Comparison of ENCODE assay signal across 27 cellular contexts in the genomic region with DNA sequence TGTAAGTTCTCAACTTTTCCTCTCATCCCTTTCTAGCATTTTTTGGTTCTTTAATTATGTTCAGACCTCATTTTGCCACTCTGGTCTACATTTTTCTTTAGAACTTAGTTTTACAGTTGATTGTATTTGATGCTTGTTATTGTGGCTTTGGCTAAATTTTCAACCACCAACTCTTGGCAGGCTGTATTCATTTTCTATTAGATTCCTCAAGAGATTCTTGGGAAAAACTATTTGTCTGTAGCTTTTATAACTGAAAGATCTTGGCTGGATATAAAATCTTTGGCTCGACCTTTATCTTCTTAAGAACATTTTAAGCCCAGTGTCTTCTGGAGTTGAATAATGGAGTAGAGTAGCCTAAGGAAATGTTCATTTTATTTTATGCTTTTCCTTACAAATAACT.
"Had no signal": no experiment of that assay in that cellular context is flagged by ENCODE, and none has a peak within 500 bp of the region (broad histone marks: within the 10 kb centered on the region; RNA-seq: fewer than 3 reads in every experiment).

No MANE protein-coding gene starts in this region.

- H3K9me3 Mint-ChIP-seq: nephron, neural progenitor cell had no signal

- DNase-seq: occipital lobe; ovary; posterior cingulate gyrus; psoas muscle; right cardiac atrium; right lobe of liver; sigmoid colon; small intestine; stimulated activated CD4-positive, alpha-beta T cell treated with anti-CD3 and anti-CD28 coated beads, Interleukin-15, amount 100 ng/mL, for 24 hours; stimulated activated CD4-positive, alpha-beta T cell treated with anti-CD3 and anti-CD28 coated beads, Interleukin-2, amount 100 ng/mL, for 24 hours; stimulated activated CD4-positive, alpha-beta T cell treated with anti-CD3 and anti-CD28 coated beads, Interleukin-2, amount 100 ng/mL, for 48 hours; stimulated activated CD4-positive, alpha-beta T cell treated with anti-CD3 and anti-CD28 coated beads, Interleukin-4, amount 100 ng/mL, for 24 hours; stimulated activated naive B cell treated with anti-CD40 and anti-IgM and Interleukin-4, amounts not matched to agents 10 μg/mL and 1 μg/mL and 100 μg/mL, for 72 hours; stimulated activated naive CD4-positive, alpha-beta T cell treated with Interleukin-2 at 50 U/mL for 16 hours; stomach; thyroid gland; trophoblast cell; upper lobe of left lung had no signal

- H3K36me3 ChIP-seq: neural progenitor cell, ovary, right lobe of liver, sigmoid colon, stomach, thoracic aorta, thyroid gland, tibial nerve, upper lobe of left lung, vagina had no signal

- H3K9ac ChIP-seq: neural progenitor cell, parathyroid adenoma had no signal

- H3K9me3 ChIP-seq: ovary, psoas muscle, right lobe of liver, sigmoid colon, stomach, thoracic aorta, thyroid gland, tibial nerve, upper lobe of left lung, vagina had no signal

- ATAC-seq: psoas muscle; right cardiac atrium; right lobe of liver; stimulated activated effector memory CD8-positive, alpha-beta T cell treated with anti-CD3 and anti-CD28 coated beads, Interleukin-12 subunit alpha, Interleukin-12 subunit beta, amount 100 ng/mL, for 72 hours; stimulated activated naive B cell treated with anti-CD40 and anti-IgM and Interleukin-4, amounts not matched to agents 10 μg/mL and 1 μg/mL and 100 μg/mL, for 72 hours had no signal

- H3K27ac Mint-ChIP-seq: neural progenitor cell; progenitor cell of endocrine pancreas; stimulated activated effector memory CD8-positive, alpha-beta T cell treated with anti-CD3 and anti-CD28 coated beads, Interleukin-12 subunit alpha, Interleukin-12 subunit beta, amount 100 ng/mL, for 72 hours; stimulated activated naive B cell treated with anti-CD40 and anti-IgM and Interleukin-4, amounts not matched to agents 10 μg/mL and 1 μg/mL and 100 μg/mL, for 72 hours; stimulated activated naive CD8-positive, alpha-beta T cell treated with anti-CD3 and anti-CD28 coated beads, Interleukin-15, Interleukin-2, amounts not matched to agents 100 ng/mL and 50 ng/mL, for 24 hours had no signal

- H3K27ac ChIP-seq: neural progenitor cell, ovary, parathyroid adenoma, psoas muscle, right lobe of liver, sigmoid colon, stomach, thoracic aorta, thyroid gland, tibial nerve, upper lobe of left lung, vagina had no signal

- H3K4me3 Mint-ChIP-seq: nephron; neural progenitor cell; stimulated activated effector memory CD8-positive, alpha-beta T cell treated with anti-CD3 and anti-CD28 coated beads, Interleukin-12 subunit alpha, Interleukin-12 subunit beta, amount 100 ng/mL, for 72 hours; stimulated activated naive B cell treated with anti-CD40 and anti-IgM and Interleukin-4, amounts not matched to agents 10 μg/mL and 1 μg/mL and 100 μg/mL, for 72 hours; stimulated activated naive CD8-positive, alpha-beta T cell treated with anti-CD3 and anti-CD28 coated beads, Interleukin-15, Interleukin-2, amounts not matched to agents 100 ng/mL and 50 ng/mL, for 24 hours had no signal

- H3K4me3 ChIP-seq: neural progenitor cell, ovary, psoas muscle, right lobe of liver, sigmoid colon, stomach, thoracic aorta, thyroid gland, tibial nerve, upper lobe of left lung, vagina had no signal

- H3K27me3 Mint-ChIP-seq: progenitor cell of endocrine pancreas; stimulated activated naive B cell treated with anti-CD40 and anti-IgM and Interleukin-4, amounts not matched to agents 10 μg/mL and 1 μg/mL and 100 μg/mL, for 72 hours; stimulated activated naive CD8-positive, alpha-beta T cell treated with anti-CD3 and anti-CD28 coated beads, Interleukin-15, Interleukin-2, amounts not matched to agents 100 ng/mL and 50 ng/mL, for 24 hours had no signal

- H3K4me1 Mint-ChIP-seq: stimulated activated effector memory CD8-positive, alpha-beta T cell treated with anti-CD3 and anti-CD28 coated beads, Interleukin-12 subunit alpha, Interleukin-12 subunit beta, amount 100 ng/mL, for 72 hours; stimulated activated naive B cell treated with anti-CD40 and anti-IgM and Interleukin-4, amounts not matched to agents 10 μg/mL and 1 μg/mL and 100 μg/mL, for 72 hours had no signal

- H3K36me3 Mint-ChIP-seq: neural progenitor cell; stimulated activated effector memory CD8-positive, alpha-beta T cell treated with anti-CD3 and anti-CD28 coated beads, Interleukin-12 subunit alpha, Interleukin-12 subunit beta, amount 100 ng/mL, for 72 hours; stimulated activated naive B cell treated with anti-CD40 and anti-IgM and Interleukin-4, amounts not matched to agents 10 μg/mL and 1 μg/mL and 100 μg/mL, for 72 hours had no signal
